ENCODE assay signal across 7 cellular contexts in the genomic region with DNA sequence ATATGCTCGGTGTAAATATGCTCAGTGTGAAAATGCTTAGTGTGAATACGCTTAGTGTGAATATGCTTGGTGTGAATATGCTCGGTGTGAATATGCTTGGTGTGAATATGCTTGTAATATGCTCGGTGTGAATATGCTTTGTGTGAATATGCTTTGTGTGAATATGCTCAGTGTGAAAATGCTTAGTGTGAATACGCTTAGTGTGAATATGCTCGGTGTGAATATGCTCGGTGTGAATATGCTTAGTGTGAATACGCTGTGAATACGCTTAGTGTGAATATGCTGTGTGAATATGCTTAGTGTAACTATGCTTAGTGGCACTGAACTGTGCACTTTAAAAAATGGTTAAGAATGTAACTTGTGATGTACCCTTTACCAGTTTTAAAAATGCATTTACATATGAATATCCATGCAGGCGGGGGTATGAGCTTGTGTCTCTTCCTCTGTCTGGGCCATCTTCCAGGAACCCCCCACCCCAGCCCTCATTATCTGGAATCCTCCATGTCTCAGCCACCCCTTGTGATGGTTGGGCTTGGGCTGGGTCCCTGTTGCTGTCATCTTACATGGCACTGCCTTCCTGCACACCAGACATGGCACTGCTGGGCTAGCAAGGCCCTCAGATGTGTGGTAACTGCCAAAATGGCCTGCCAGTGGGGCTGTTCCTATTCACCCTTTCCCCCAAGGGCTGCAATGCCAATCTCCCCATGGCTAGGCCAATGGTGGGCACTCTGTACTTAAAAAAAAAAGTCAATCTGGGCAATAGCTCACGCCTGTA. TPM values are rescaled to one million over a fixed set of nuclear protein-coding genes. Genes with fewer than 3 reads are reported as not detected.
DNase-seq lines count a peak whose midpoint lies in the region; ATAC-seq and TF ChIP-seq lines count a peak whose summit lies in the region.
"Not testable (repeated sequence)": the region's sequence is repeated elsewhere in the genome, so short reads cannot be mapped to it uniquely, and the experiment has no call there.

No MANE protein-coding gene starts in this region.

- in situ Hi-C loops in Panc1 (cut with HindIII; ENCODE audit: low pct_unique_long_range_greater_than_20kb, low sequenced_read_pairs): not testable (repeated sequence)

- H3K9me3 Mint-ChIP-seq in Caco-2 (ENCODE audit: unreplicated experiment): peaks cover 22% of the 10 kb centered on the region
- peaks cover 27% of the 10 kb centered on the region for H3K9me3 Mint-ChIP-seq in activated CD4-positive, alpha-beta memory T cell treated with anti-CD3 and anti-CD28 coated beads, Interleukin-2, amount 10 ng/mL, durations not matched to agents 7 days and 5 days
- not testable (repeated sequence) for H3K9me3 Mint-ChIP-seq in activated naive CD4-positive, alpha-beta T cell treated with anti-CD3 and anti-CD28 coated beads, Interleukin-2, amount 50 U/mL, for 24 hours
- peaks cover 6 to 23% of the 10 kb centered on the region in 2 donors for H3K9me3 Mint-ChIP-seq in effector memory CD8-positive, alpha-beta T cell
- H3K9me3 Mint-ChIP-seq in mesothelial cell of epicardium: peaks cover 23% of the 10 kb centered on the region

- peaks cover 66% of the 10 kb centered on the region for H3K36me3 Mint-ChIP-seq in Caco-2 (ENCODE audit: insufficient read depth, unreplicated experiment)
- H3K36me3 Mint-ChIP-seq in activated CD4-positive, alpha-beta memory T cell treated with anti-CD3 and anti-CD28 coated beads, Interleukin-2, amount 10 ng/mL, durations not matched to agents 7 days and 5 days (ENCODE audit: low read depth): peaks cover 28% of the 10 kb centered on the region
- H3K36me3 Mint-ChIP-seq in activated naive CD4-positive, alpha-beta T cell treated with anti-CD3 and anti-CD28 coated beads, Interleukin-2, amount 50 U/mL, for 24 hours: not testable (repeated sequence)
- peaks cover 50% of the 10 kb centered on the region for H3K36me3 Mint-ChIP-seq in effector memory CD8-positive, alpha-beta T cell (ENCODE audit: insufficient read depth)
- H3K36me3 Mint-ChIP-seq in mesothelial cell of epicardium: peaks cover 19% of the 10 kb centered on the region

- H3K4me3 ChIP-seq in Caco-2 (ENCODE audit: low read depth, low read length); Panc1 (ENCODE audit: low read depth in 2 of 2, low read length in 2 of 2): not testable (repeated sequence)

- not testable (repeated sequence) for ATAC-seq in Panc1; effector memory CD8-positive, alpha-beta T cell (replicated peaks); sciatic nerve

- H3K27me3 Mint-ChIP-seq in Caco-2 (ENCODE audit: insufficient read depth, unreplicated experiment); activated CD4-positive, alpha-beta memory T cell treated with anti-CD3 and anti-CD28 coated beads, Interleukin-2, amount 10 ng/mL, durations not matched to agents 7 days and 5 days; activated naive CD4-positive, alpha-beta T cell treated with anti-CD3 and anti-CD28 coated beads, Interleukin-2, amount 50 U/mL, for 24 hours; effector memory CD8-positive, alpha-beta T cell; mesothelial cell of epicardium (ENCODE audit: low read depth): not testable (repeated sequence)

- POLR2A ChIA-PET in Caco-2 (lab: Charles Lee); Panc1 (lab: Charles Lee): not testable (repeated sequence)
- POLR2A ChIA-PET in activated CD4-positive, alpha-beta memory T cell treated with anti-CD3 and anti-CD28 coated beads, Interleukin-2, amount 10 ng/mL, durations not matched to agents 7 days and 5 days (lab: Charles Lee): interaction anchor here (0.7 to 1.2 kb wide), 2 partner anchors 9 to 111 kb away, joined by 3 to 4 read pairs; a partner anchor contains a TSS

- TF ChIP-seq CTCF in Caco-2 (IDR thresholded peaks at IDR 0.05; ENCODE audit: insufficient read depth in 1 of 2, low read depth in 1 of 2, low read length in 1 of 2, severe bottlenecking in 1 of 2, unreplicated experiment in 1 of 2); Panc1 (IDR thresholded peaks at IDR 0.05); mesothelial cell of epicardium (IDR thresholded peaks at IDR 0.05; ENCODE audit: unreplicated experiment): not testable (repeated sequence)

- H3K27me3 ChIP-seq in Caco-2 (replicated peaks; ENCODE audit: control insufficient read depth, insufficient read depth, low read length); Panc1 (ENCODE audit: control insufficient read depth, insufficient read depth, low read length): not testable (repeated sequence)

- intact Hi-C loops in Caco-2 (cut with micrococcal nuclease; ENCODE audit: unreplicated experiment); sciatic nerve (cut with DNase I): not testable (repeated sequence)
- intact Hi-C loops in Panc1 (cut with micrococcal nuclease; ENCODE audit: unreplicated experiment): loop anchor here (10.0 kb wide), 2 partner anchors 156 to 286 kb away; no protein-coding TSS in a partner anchor

- H3K9me3 ChIP-seq in Caco-2: peaks cover 11% of the 10 kb centered on the region
- peaks cover 11% of the 10 kb centered on the region; the same call in 1 of the 2 replicates for H3K9me3 ChIP-seq in Panc1 (ENCODE audit: control insufficient read depth, insufficient read depth, low read depth, low read length)

- not testable (repeated sequence) for H3K4me1 Mint-ChIP-seq in Caco-2 (ENCODE audit: low read depth, unreplicated experiment); effector memory CD8-positive, alpha-beta T cell (ENCODE audit: low read depth in 2 of 2); mesothelial cell of epicardium
- H3K4me1 Mint-ChIP-seq in activated CD4-positive, alpha-beta memory T cell treated with anti-CD3 and anti-CD28 coated beads, Interleukin-2, amount 10 ng/mL, durations not matched to agents 7 days and 5 days: peaks cover 18% of the 10 kb centered on the region
- H3K4me1 Mint-ChIP-seq in activated naive CD4-positive, alpha-beta T cell treated with anti-CD3 and anti-CD28 coated beads, Interleukin-2, amount 50 U/mL, for 24 hours: peaks cover 12% of the 10 kb centered on the region

- CTCF ChIA-PET in Caco-2 (lab: Charles Lee); Panc1 (lab: Charles Lee): not testable (repeated sequence)
- CTCF ChIA-PET in activated CD4-positive, alpha-beta memory T cell treated with anti-CD3 and anti-CD28 coated beads, Interleukin-2, amount 10 ng/mL, durations not matched to agents 7 days and 5 days (lab: Charles Lee): interaction anchor here (1.3 to 1.5 kb wide), 2 partner anchors 9 to 46 kb away, joined by 4 to 5 read pairs; no protein-coding TSS in a partner anchor

- H3K27ac ChIP-seq in Panc1 (ENCODE audit: low read length): not testable (repeated sequence)

- H3K36me3 ChIP-seq in Caco-2 (ENCODE audit: control insufficient read depth, insufficient read depth, low read length); Panc1 (ENCODE audit: control insufficient read depth, insufficient read depth, low read length): not testable (repeated sequence)

- H3K27ac Mint-ChIP-seq in Caco-2 (ENCODE audit: unreplicated experiment): peak overlapping the region; percentile 71
- peak overlapping the region; percentile 44 for H3K27ac Mint-ChIP-seq in activated CD4-positive, alpha-beta memory T cell treated with anti-CD3 and anti-CD28 coated beads, Interleukin-2, amount 10 ng/mL, durations not matched to agents 7 days and 5 days
- peak overlapping the region; percentile 86 for H3K27ac Mint-ChIP-seq in activated naive CD4-positive, alpha-beta T cell treated with anti-CD3 and anti-CD28 coated beads, Interleukin-2, amount 50 U/mL, for 24 hours
- H3K27ac Mint-ChIP-seq in effector memory CD8-positive, alpha-beta T cell: peak overlapping the region; percentile 86 to 94
- H3K27ac Mint-ChIP-seq in mesothelial cell of epicardium: peak overlapping the region; percentile 47

- H3K4me1 ChIP-seq in Caco-2: not testable (repeated sequence)
- H3K4me1 ChIP-seq in Panc1 (ENCODE audit: control insufficient read depth, insufficient read depth, low read length): peaks cover 20% of the 10 kb centered on the region

- DNase-seq in Caco-2; Panc1 (ENCODE audit: low read depth, low spot score); activated CD4-positive, alpha-beta memory T cell treated with anti-CD3 and anti-CD28 coated beads, Interleukin-2, amount 10 ng/mL, durations not matched to agents 7 days and 5 days; effector memory CD8-positive, alpha-beta T cell; mesothelial cell of epicardium (ENCODE audit: low spot score in 2 of 2, unreplicated experiment in 2 of 2): not testable (repeated sequence)
- peak; percentile 50 for DNase-seq in sciatic nerve (ENCODE audit: low spot score)

- H3K4me3 Mint-ChIP-seq in Caco-2 (ENCODE audit: unreplicated experiment); activated CD4-positive, alpha-beta memory T cell treated with anti-CD3 and anti-CD28 coated beads, Interleukin-2, amount 10 ng/mL, durations not matched to agents 7 days and 5 days; activated naive CD4-positive, alpha-beta T cell treated with anti-CD3 and anti-CD28 coated beads, Interleukin-2, amount 50 U/mL, for 24 hours; mesothelial cell of epicardium: not testable (repeated sequence)
- peak overlapping the region; percentile 42 to 47 for H3K4me3 Mint-ChIP-seq in effector memory CD8-positive, alpha-beta T cell

- BruUV-seq in Caco-2 (replicated peaks; lab: Mats Ljungman, UMichigan) (TSS peak; percentile 8), Panc1 (replicated peaks; lab: Mats Ljungman, UMichigan) (TSS peak; percentile 30)

RNA-seq across cellular contexts. Expression of a gene that starts 9.6 kb away (rescaled TPM):
- total RNA-seq in Caco-2 (2022): 18.7 and 19.1 TPM in 2 replicates
- total RNA-seq in Panc1 (2021; ENCODE audit: unreplicated experiment): 195 TPM
- polyA plus RNA-seq in Panc1 (2012; ENCODE audit: insufficient read length): 286 TPM
- 1 to 10 TPM; 3.7 to 5.0 TPM for total RNA-seq in activated CD4-positive, alpha-beta memory T cell treated with anti-CD3 and anti-CD28 coated beads, Interleukin-2, amount 10 ng/mL, durations not matched to agents 7 days and 5 days
- total RNA-seq in mesothelial cell of epicardium: 1.3 to 1.9 TPM (median 1.5 TPM) in 3 replicates
- total RNA-seq in sciatic nerve: 7.5 TPM

RNA-seq across cellular contexts. Expression of a gene that starts 53.3 kb away (rescaled TPM):
- total RNA-seq in Caco-2 (2022): 15.0 and 25.5 TPM in 2 replicates
- 4.6 TPM for total RNA-seq in Panc1 (2021; ENCODE audit: unreplicated experiment)
- polyA plus RNA-seq in Panc1 (2012; ENCODE audit: insufficient read length): 10.9 TPM
- under 1 TPM; 0.55 to 0.60 TPM for total RNA-seq in activated CD4-positive, alpha-beta memory T cell treated with anti-CD3 and anti-CD28 coated beads, Interleukin-2, amount 10 ng/mL, durations not matched to agents 7 days and 5 days
- total RNA-seq in mesothelial cell of epicardium: 132 to 148 TPM (median 146 TPM) in 3 replicates
- total RNA-seq in sciatic nerve: 186 TPM

RNA-seq across cellular contexts. Expression of a gene that starts 53.3 kb away (rescaled TPM):
- 210 and 215 TPM in 2 replicates for total RNA-seq in Caco-2 (2022)
- total RNA-seq in Panc1 (2021; ENCODE audit: unreplicated experiment): 274 TPM
- polyA plus RNA-seq in Panc1 (2012; ENCODE audit: insufficient read length): 162 TPM
- total RNA-seq in activated CD4-positive, alpha-beta memory T cell treated with anti-CD3 and anti-CD28 coated beads, Interleukin-2, amount 10 ng/mL, durations not matched to agents 7 days and 5 days: 100 to 1,000 TPM; 299 to 314 TPM
- total RNA-seq in mesothelial cell of epicardium: 155 to 171 TPM (median 163 TPM) in 3 replicates
- 173 TPM for total RNA-seq in sciatic nerve
